Comparison of ENCODE assay signal across 2 cellular contexts in the genomic region with DNA sequence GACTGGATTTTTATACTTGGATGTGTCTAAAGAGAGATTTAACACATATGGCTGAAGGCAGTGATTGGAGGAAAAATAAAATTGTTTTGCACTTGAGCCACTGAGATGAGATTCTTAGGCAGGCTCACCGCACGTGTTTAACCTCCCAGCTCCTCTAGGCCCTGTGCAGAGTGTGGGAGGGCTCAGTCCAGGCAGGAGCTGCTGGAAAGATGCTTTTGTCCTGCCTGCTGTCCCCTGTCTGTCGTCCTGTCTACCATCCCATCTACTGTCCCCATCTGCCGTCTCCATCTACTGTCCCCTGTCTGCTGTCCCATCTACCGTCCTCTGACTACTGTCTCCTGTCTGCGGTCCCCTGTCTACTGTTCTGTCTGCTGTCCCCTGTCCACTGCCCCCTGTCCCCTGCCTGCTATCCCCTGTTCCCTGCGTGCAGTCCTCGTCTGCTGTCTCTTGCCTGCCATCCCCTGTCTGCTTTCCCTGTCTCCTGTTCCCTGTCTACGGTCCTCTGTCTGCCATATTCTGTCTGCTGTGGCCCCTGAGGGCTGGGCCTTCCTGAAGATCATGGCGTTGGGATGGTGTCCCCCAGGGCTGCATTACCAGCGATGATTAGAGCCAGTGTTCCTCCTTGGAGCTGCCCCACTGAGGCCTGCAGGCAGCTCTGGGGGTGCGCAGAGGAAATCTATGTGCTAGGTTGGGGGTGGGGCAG.
TF ChIP-seq lines count a peak whose summit lies in the region.

No MANE protein-coding gene starts in this region.

TF ChIP-seq in IMR-90, 13 proteins besides CTCF, POLR2A, EP300 and RAD21:
- TF ChIP-seq MAZ (IDR thresholded peaks at IDR 0.05; ENCODE audit: borderline replicate concordance, low read depth, low read length) (no peak), RFX5 (IDR thresholded peaks at IDR 0.05; ENCODE audit: low read depth, low read length) (no peak), RCOR1 (IDR thresholded peaks at IDR 0.05; ENCODE audit: insufficient replicate concordance, low read length) (no peak), CHD1 (IDR thresholded peaks at IDR 0.05; ENCODE audit: low read depth, low read length) (no peak), NFE2L2 (IDR thresholded peaks at IDR 0.05; ENCODE audit: low read depth, low read length) (no peak), FOS (IDR thresholded peaks at IDR 0.05; ENCODE audit: low read depth, low read length) (no peak), SMC3 (IDR thresholded peaks at IDR 0.05; ENCODE audit: low read depth, low read length) (no peak), MAFK (IDR thresholded peaks at IDR 0.05; ENCODE audit: low read depth, low read length) (no peak), USF2 (IDR thresholded peaks at IDR 0.05; ENCODE audit: low read depth, low read length) (no peak), CEBPB (IDR thresholded peaks at IDR 0.05; ENCODE audit: low read depth, low read length) (no peak), MXI1 (IDR thresholded peaks at IDR 0.05; ENCODE audit: borderline replicate concordance, low read depth, low read length) (no peak), BHLHE40 (IDR thresholded peaks at IDR 0.05; ENCODE audit: low read depth, low read length) (no peak)
- TF ChIP-seq, protein P1, sequence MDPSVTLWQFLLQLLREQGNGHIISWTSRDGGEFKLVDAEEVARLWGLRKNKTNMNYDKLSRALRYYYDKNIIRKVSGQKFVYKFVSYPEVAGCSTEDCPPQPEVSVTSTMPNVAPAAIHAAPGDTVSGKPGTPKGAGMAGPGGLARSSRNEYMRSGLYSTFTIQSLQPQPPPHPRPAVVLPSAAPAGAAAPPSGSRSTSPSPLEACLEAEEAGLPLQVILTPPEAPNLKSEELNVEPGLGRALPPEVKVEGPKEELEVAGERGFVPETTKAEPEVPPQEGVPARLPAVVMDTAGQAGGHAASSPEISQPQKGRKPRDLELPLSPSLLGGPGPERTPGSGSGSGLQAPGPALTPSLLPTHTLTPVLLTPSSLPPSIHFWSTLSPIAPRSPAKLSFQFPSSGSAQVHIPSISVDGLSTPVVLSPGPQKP (IDR thresholded peaks at IDR 0.05; ENCODE audit: borderline replicate concordance, low read depth, low read length), result no peak

TF ChIP-seq in K562, 482 proteins besides CTCF, POLR2A, EP300 and RAD21:
- TF ChIP-seq, protein P2, sequence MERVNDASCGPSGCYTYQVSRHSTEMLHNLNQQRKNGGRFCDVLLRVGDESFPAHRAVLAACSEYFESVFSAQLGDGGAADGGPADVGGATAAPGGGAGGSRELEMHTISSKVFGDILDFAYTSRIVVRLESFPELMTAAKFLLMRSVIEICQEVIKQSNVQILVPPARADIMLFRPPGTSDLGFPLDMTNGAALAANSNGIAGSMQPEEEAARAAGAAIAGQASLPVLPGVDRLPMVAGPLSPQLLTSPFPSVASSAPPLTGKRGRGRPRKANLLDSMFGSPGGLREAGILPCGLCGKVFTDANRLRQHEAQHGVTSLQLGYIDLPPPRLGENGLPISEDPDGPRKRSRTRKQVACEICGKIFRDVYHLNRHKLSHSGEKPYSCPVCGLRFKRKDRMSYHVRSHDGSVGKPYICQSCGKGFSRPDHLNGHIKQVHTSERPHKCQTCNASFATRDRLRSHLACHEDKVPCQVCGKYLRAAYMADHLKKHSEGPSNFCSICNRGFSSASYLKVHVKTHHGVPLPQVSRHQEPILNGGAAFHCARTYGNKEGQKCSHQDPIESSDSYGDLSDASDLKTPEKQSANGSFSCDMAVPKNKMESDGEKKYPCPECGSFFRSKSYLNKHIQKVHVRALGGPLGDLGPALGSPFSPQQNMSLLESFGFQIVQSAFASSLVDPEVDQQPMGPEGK (CRISPR knock-in tag; IDR thresholded peaks at IDR 0.05; ENCODE audit: borderline replicate concordance), result no peak
- TF ChIP-seq YY1 (IDR thresholded peaks at IDR 0.05; ENCODE audit: borderline replicate concordance in 1 of 3, control insufficient read depth in 1 of 3, extremely low read depth in 1 of 3, insufficient read depth in 3 of 3, insufficient read length in 1 of 3, insufficient replicate concordance in 2 of 3, low read depth in 1 of 3, low read length in 2 of 3) (peak in 1 of 3 experiments; percentile 5), HNRNPLL (IDR thresholded peaks at IDR 0.05; ENCODE audit: low read depth, low read length, poor library complexity, severe bottlenecking) (no peak)
